ENCODE assay signal across 8 cellular contexts in genomic region chr5:88140863-88141694, GRCh38.
DNase-seq lines count a peak whose midpoint lies in the region; ATAC-seq and TF ChIP-seq lines count a peak whose summit lies in the region.

No MANE protein-coding gene starts in this region.

- DNase-seq in HAP-1 (ENCODE audit: low spot score in 2 of 2), result peak; percentile 96 to 98
- DNase-seq in RPMI8226, result peak; percentile 97
- peak; percentile 71 for DNase-seq in activated effector memory CD4-positive, alpha-beta T cell treated with Interleukin-2 at 50 U/mL for 16 hours
- DNase-seq in foreskin fibroblast, result peak; percentile 96 to 98
- DNase-seq in stimulated activated naive CD8-positive, alpha-beta T cell treated with anti-CD3 and anti-CD28 coated beads, Interleukin-15, Interleukin-2, amounts not matched to agents 100 U/mL and 50 U/mL, for 24 hours, result peak; percentile 81

- no peaks in the 10 kb centered on the region for H3K9me2 ChIP-seq in Loucy (replicated peaks; ENCODE audit: low read depth, low read length)
- H3K9me2 ChIP-seq in neural cell (ENCODE audit: insufficient read depth, low read length), result no peaks in the 10 kb centered on the region

- H3K79me2 ChIP-seq in Loucy (ENCODE audit: insufficient read depth, low read length) (no peaks in the 10 kb centered on the region), neural cell (replicated peaks; ENCODE audit: insufficient read depth, low read length) (peaks cover 33% of the 10 kb centered on the region)

- ATAC-seq in stimulated activated naive CD8-positive, alpha-beta T cell treated with anti-CD3 and anti-CD28 coated beads, Interleukin-15, Interleukin-2, amounts not matched to agents 100 U/mL and 50 U/mL, for 24 hours, result peak; percentile 89

- in situ Hi-C loops in HAP-1 (cut with MboI; ENCODE audit: low sequenced_read_pairs), result loop anchor here (5.0 to 25.0 kb wide), 2 partner anchors 354 to 536 kb away; no protein-coding TSS in a partner anchor

- H2AFZ ChIP-seq in Loucy (ENCODE audit: low read length) (peak overlapping the region; percentile 87), neural cell (ENCODE audit: low read depth, low read length) (peak overlapping the region; percentile 22)

- H3K4me1 ChIP-seq in ES-I3 (ENCODE audit: insufficient read depth, low read length), result peaks cover 10% of the 10 kb centered on the region; the same call in 1 of the 2 replicates
- peaks cover 17% of the 10 kb centered on the region for H3K4me1 ChIP-seq in HAP-1
- H3K4me1 ChIP-seq in Loucy (ENCODE audit: insufficient read depth, low read length, poor library complexity, severe bottlenecking), result peaks cover 7% of the 10 kb centered on the region

- H3K9ac ChIP-seq in ES-I3 (ENCODE audit: low read depth, low read length) (peak overlapping the region; percentile 68), Loucy (ENCODE audit: low read depth, low read length, poor library complexity, severe bottlenecking) (peak overlapping the region; percentile 62), neural cell (ENCODE audit: low read length) (peak overlapping the region; percentile 89)

- H3K27me3 ChIP-seq in HAP-1 (ENCODE audit: low read depth) (no peaks in the 10 kb centered on the region), Loucy (ENCODE audit: insufficient read depth, low read length, poor library complexity, severe bottlenecking) (no peaks in the 10 kb centered on the region), neural cell (ENCODE audit: insufficient read depth, low read depth, low read length) (no peaks in the 10 kb centered on the region)

- H4K20me1 ChIP-seq in Loucy (ENCODE audit: insufficient read depth, low read length, poor library complexity, severe bottlenecking) (no peaks in the 10 kb centered on the region), neural cell (ENCODE audit: insufficient read depth) (no peaks in the 10 kb centered on the region)

- H3K4me2 ChIP-seq in Loucy (ENCODE audit: low read depth, low read length, poor library complexity, severe bottlenecking) (peak overlapping the region; percentile 60), neural cell (ENCODE audit: low read length) (peak overlapping the region; percentile 83)

- TF ChIP-seq EP300 in neural cell (conservative IDR thresholded peaks at IDR 0.05; ENCODE audit: poor library complexity, severe bottlenecking), result peak; percentile 20

- H3F3A ChIP-seq in Loucy (ENCODE audit: low read depth) (no peaks in the 10 kb centered on the region), neural cell (ENCODE audit: insufficient read depth, low read length, poor library complexity, severe bottlenecking) (peaks cover 5% of the 10 kb centered on the region)

- TF ChIP-seq CTCF in Loucy (conservative IDR thresholded peaks at IDR 0.05; ENCODE audit: low read length), result peak; percentile 54
- peak; percentile 61 for TF ChIP-seq CTCF in foreskin fibroblast (IDR thresholded peaks at IDR 0.05; ENCODE audit: low read depth, low read length)
- TF ChIP-seq CTCF in neural cell (IDR thresholded peaks at IDR 0.05; ENCODE audit: poor library complexity, severe bottlenecking), result peak; percentile 71

- H3K27ac ChIP-seq in neural cell (ENCODE audit: low read length), result peak overlapping the region; percentile 98

- H3K36me3 ChIP-seq in ES-I3 (ENCODE audit: insufficient read depth, low read length) (no peaks in the 10 kb centered on the region), HAP-1 (replicated peaks) (no peaks in the 10 kb centered on the region), Loucy (ENCODE audit: insufficient read depth, low read length) (no peaks in the 10 kb centered on the region), neural cell (ENCODE audit: insufficient read depth, low read length) (no peaks in the 10 kb centered on the region)

- H3K9me3 ChIP-seq in ES-I3 (ENCODE audit: control insufficient read depth, insufficient read depth, low read length) (no peaks in the 10 kb centered on the region; the same call in 1 of the 2 replicates), HAP-1 (no peaks in the 10 kb centered on the region), Loucy (ENCODE audit: insufficient read depth, low read depth, low read length) (no peaks in the 10 kb centered on the region), neural cell (ENCODE audit: low read length) (no peaks in the 10 kb centered on the region)

- H3K4me3 ChIP-seq in HAP-1 (peak overlapping the region; percentile 29), Loucy (ENCODE audit: low read length, poor library complexity, severe bottlenecking) (peak overlapping the region; percentile 74), foreskin fibroblast (ENCODE audit: low read depth in 1 of 2, low read length in 2 of 2) (peak overlapping the region; percentile 43 to 57), neural cell (ENCODE audit: low read length) (peak overlapping the region; percentile 70)

- peak; percentile 62 for TF ChIP-seq RAD21 in neural cell (conservative IDR thresholded peaks at IDR 0.05)

TF ChIP-seq in neural cell, 6 proteins besides CTCF, POLR2A, EP300 and RAD21:
- TF ChIP-seq POLR2AphosphoS5 (IDR thresholded peaks at IDR 0.05) (peak; percentile 87), SMC3 (conservative IDR thresholded peaks at IDR 0.05; ENCODE audit: poor library complexity) (peak; percentile 68), MXI1 (conservative IDR thresholded peaks at IDR 0.05; ENCODE audit: poor library complexity, severe bottlenecking) (peak; percentile 43), TAF1 (IDR thresholded peaks at IDR 0.05; ENCODE audit: low read depth) (peak; percentile 90), EZH2 (IDR thresholded peaks at IDR 0.05; ENCODE audit: borderline replicate concordance, insufficient read depth, low read length, poor library complexity, severe bottlenecking) (no peak)
- TF ChIP-seq, protein P1, sequence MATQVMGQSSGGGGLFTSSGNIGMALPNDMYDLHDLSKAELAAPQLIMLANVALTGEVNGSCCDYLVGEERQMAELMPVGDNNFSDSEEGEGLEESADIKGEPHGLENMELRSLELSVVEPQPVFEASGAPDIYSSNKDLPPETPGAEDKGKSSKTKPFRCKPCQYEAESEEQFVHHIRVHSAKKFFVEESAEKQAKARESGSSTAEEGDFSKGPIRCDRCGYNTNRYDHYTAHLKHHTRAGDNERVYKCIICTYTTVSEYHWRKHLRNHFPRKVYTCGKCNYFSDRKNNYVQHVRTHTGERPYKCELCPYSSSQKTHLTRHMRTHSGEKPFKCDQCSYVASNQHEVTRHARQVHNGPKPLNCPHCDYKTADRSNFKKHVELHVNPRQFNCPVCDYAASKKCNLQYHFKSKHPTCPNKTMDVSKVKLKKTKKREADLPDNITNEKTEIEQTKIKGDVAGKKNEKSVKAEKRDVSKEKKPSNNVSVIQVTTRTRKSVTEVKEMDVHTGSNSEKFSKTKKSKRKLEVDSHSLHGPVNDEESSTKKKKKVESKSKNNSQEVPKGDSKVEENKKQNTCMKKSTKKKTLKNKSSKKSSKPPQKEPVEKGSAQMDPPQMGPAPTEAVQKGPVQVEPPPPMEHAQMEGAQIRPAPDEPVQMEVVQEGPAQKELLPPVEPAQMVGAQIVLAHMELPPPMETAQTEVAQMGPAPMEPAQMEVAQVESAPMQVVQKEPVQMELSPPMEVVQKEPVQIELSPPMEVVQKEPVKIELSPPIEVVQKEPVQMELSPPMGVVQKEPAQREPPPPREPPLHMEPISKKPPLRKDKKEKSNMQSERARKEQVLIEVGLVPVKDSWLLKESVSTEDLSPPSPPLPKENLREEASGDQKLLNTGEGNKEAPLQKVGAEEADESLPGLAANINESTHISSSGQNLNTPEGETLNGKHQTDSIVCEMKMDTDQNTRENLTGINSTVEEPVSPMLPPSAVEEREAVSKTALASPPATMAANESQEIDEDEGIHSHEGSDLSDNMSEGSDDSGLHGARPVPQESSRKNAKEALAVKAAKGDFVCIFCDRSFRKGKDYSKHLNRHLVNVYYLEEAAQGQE (IDR thresholded peaks at IDR 0.05; ENCODE audit: borderline replicate concordance), result peak; percentile 83

Comparison
In these comparisons a context has a peak if more than half of its experiments do, and no peak if none do; other contexts are left out.
1. Peak in every context shown above with its lines: DNase-seq, ATAC-seq, H3K4me3 ChIP-seq and H3K27ac ChIP-seq.